In the genomic region with DNA sequence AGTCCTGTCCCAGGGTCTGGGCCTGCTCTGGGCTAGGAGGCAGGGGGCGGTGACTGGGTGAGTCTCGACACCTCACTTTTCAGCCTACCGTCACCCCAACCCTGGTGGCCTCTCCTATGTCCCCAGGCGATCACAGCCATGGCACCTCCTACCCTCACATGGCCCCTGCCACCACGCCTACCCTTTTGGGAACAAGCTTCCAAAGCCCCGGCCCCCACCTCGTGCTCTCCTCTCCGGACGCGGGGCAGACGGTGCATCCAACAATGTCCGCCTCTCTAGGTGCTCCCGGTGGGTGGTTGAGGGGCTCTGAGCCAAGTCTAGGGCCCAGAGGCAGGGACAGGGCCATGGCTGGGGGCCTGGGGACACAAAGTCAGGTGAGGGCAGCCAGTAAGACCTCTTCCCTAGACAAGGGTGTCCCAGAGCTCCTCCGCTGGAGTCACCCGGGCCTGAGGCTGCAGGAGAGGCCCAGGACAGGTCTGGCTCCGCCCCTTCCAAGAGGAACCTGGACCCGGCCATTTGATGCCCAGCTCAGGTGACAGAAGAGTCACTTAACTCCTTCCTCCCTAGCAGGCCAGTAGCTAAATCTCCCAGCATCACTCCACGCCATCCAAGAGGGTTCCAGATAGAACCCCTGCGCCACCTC, we compare ENCODE assay signal across 8 cellular contexts. TPM values are rescaled to one million over a fixed set of nuclear protein-coding genes. Genes with fewer than 3 reads are reported as not detected.
A peak's percentile ranks its signal among the peaks of the same experiment; 100 is the strongest.
DNase-seq lines count a peak whose midpoint lies in the region; ATAC-seq lines count a peak whose summit lies in the region.

A gene with protein sequence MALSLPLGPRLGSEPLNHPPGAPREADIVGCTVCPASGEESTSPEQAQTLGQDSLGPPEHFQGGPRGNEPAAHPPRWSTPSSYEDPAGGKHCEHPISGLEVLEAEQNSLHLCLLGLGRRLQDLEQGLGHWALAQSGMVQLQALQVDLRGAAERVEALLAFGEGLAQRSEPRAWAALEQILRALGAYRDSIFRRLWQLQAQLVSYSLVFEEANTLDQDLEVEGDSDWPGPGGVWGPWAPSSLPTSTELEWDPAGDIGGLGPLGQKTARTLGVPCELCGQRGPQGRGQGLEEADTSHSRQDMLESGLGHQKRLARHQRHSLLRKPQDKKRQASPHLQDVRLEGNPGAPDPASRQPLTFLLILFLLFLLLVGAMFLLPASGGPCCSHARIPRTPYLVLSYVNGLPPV (minus strand): TSS at position 478 of the 643 bp plus-strand sequence. CDS start 132 bp downstream, at position 346.

- no peaks in the 10 kb centered on the region for H3K9me3 ChIP-seq in stomach smooth muscle (ENCODE audit: control insufficient read depth in 2 of 2, low read length in 2 of 2)

- peak within 1 kb of the TSS; percentile 49 for H3K27ac ChIP-seq in stomach smooth muscle (ENCODE audit: low read length)

- peaks cover 10% of the 10 kb centered on the region for H3K36me3 Mint-ChIP-seq in T-helper 2 cell treated with Interferon-gamma antibody and Interleukin-4, amounts not matched to agents 5 μg/mL and 100 μg/mL, for 36 hours (ENCODE audit: low read depth)
- H3K36me3 Mint-ChIP-seq in activated T-helper 17 cell treated with anti-CD3 and anti-CD28 coated beads, Interleukin-2, amount 50 U/mL, for 72 hours (ENCODE audit: low read depth), result no peaks in the 10 kb centered on the region

- ATAC-seq in activated T-helper 17 cell treated with anti-CD3 and anti-CD28 coated beads, Interleukin-2, amount 50 U/mL, for 72 hours (replicated peaks), result no peak

- peaks cover 24% of the 10 kb centered on the region for H3K4me1 Mint-ChIP-seq in T-helper 2 cell treated with Interferon-gamma antibody and Interleukin-4, amounts not matched to agents 5 μg/mL and 100 μg/mL, for 36 hours (ENCODE audit: low read depth)
- H3K4me1 Mint-ChIP-seq in activated T-helper 17 cell treated with anti-CD3 and anti-CD28 coated beads, Interleukin-2, amount 50 U/mL, for 72 hours, result peaks cover 14% of the 10 kb centered on the region

- H3K4me3 Mint-ChIP-seq in T-helper 2 cell treated with Interferon-gamma antibody and Interleukin-4, amounts not matched to agents 5 μg/mL and 100 μg/mL, for 36 hours, result peak within 1 kb of the TSS; percentile 76
- peak within 1 kb of the TSS; percentile 72 for H3K4me3 Mint-ChIP-seq in activated T-helper 17 cell treated with anti-CD3 and anti-CD28 coated beads, Interleukin-2, amount 50 U/mL, for 72 hours

- no peaks in the 10 kb centered on the region for H3K27me3 Mint-ChIP-seq in T-helper 2 cell treated with Interferon-gamma antibody and Interleukin-4, amounts not matched to agents 5 μg/mL and 100 μg/mL, for 36 hours (ENCODE audit: low read depth)
- H3K27me3 Mint-ChIP-seq in activated T-helper 17 cell treated with anti-CD3 and anti-CD28 coated beads, Interleukin-2, amount 50 U/mL, for 72 hours, result no peaks in the 10 kb centered on the region

- DNase-seq in T-helper 2 cell treated with Interferon-gamma antibody and Interleukin-4, amounts not matched to agents 5 μg/mL and 100 μg/mL, for 36 hours (ENCODE audit: low spot score), result no peak
- DNase-seq in T-helper 2 cell (no peak), iPS-NIHi11 (ENCODE audit: low spot score) (peak; percentile 90), NCI-H1436 (lab: John Stamatoyannopoulos, UW) (no peak), COLO829 (ENCODE audit: low spot score) (no peak)
- DNase-seq in stimulated activated CD4-positive, alpha-beta T cell treated with anti-CD3 and anti-CD28 coated beads, Interleukin-2, amount 100 ng/mL, for 48 hours, result no peak

- peak within 1 kb of the TSS; percentile 75 for H3K27ac Mint-ChIP-seq in T-helper 2 cell treated with Interferon-gamma antibody and Interleukin-4, amounts not matched to agents 5 μg/mL and 100 μg/mL, for 36 hours
- peak within 1 kb of the TSS; percentile 70 for H3K27ac Mint-ChIP-seq in activated T-helper 17 cell treated with anti-CD3 and anti-CD28 coated beads, Interleukin-2, amount 50 U/mL, for 72 hours

- H3K4me1 ChIP-seq in stomach smooth muscle (ENCODE audit: control insufficient read depth, insufficient read depth, low read length), result peaks cover 25% of the 10 kb centered on the region

- no peaks in the 10 kb centered on the region for H3K27me3 ChIP-seq in stomach smooth muscle (ENCODE audit: control insufficient read depth in 1 of 2, insufficient read depth in 2 of 2, low read length in 2 of 2)

- H3K36me3 ChIP-seq in stomach smooth muscle (ENCODE audit: control insufficient read depth in 2 of 2, insufficient read depth in 2 of 2, low read length in 2 of 2), result no peaks in the 10 kb centered on the region

- peak within 1 kb of the TSS; percentile 49 to 66 for H3K4me3 ChIP-seq in stomach smooth muscle (ENCODE audit: low read length in 2 of 2)

- H3K9me3 Mint-ChIP-seq in T-helper 2 cell treated with Interferon-gamma antibody and Interleukin-4, amounts not matched to agents 5 μg/mL and 100 μg/mL, for 36 hours, result no peaks in the 10 kb centered on the region
- H3K9me3 Mint-ChIP-seq in activated T-helper 17 cell treated with anti-CD3 and anti-CD28 coated beads, Interleukin-2, amount 50 U/mL, for 72 hours, result no peaks in the 10 kb centered on the region

- H3K9ac ChIP-seq in stomach smooth muscle (ENCODE audit: low read length in 2 of 2), result peak within 1 kb of the TSS; percentile 62 to 70

RNA-seq across cellular contexts. Expression of the gene that starts here (rescaled TPM):
- total RNA-seq in activated T-helper 17 cell treated with anti-CD3 and anti-CD28 coated beads, Interleukin-2, amount 50 U/mL, for 72 hours, result 1 to 10 TPM; 1.5 to 3.9 TPM
